19 cellular contexts compared by ENCODE assay signal in the genomic region with DNA sequence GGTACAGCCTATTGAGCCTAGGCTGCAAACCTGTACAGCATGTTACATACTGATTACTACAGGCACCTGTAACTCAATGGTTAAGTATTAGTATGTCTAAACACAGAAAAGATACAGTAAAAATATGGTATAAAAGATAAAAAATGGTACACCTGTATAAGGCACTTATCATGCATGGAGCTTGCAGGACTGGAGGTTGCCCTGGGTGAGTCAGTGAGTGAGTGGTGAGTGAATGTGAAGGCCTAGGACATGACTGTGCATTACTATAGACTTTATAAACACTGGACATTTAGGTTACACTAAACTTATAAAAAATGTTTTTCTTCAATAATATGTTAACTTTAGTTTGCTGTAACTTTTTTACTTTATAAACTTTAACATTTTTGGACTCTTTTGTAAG.
DNase-seq lines count a peak whose midpoint lies in the region; ATAC-seq and TF ChIP-seq lines count a peak whose summit lies in the region.
"Had no signal": no experiment of that assay in that cellular context is flagged by ENCODE, and none has a peak within 500 bp of the region (broad histone marks: within the 10 kb centered on the region; RNA-seq: fewer than 3 reads in every experiment).

No MANE protein-coding gene starts in this region.

- no peak for TF ChIP-seq POLR2A in IMR-90 (IDR thresholded peaks at IDR 0.05; ENCODE audit: low read depth, low read length)

- H2AK9ac ChIP-seq in IMR-90 (replicated peaks; ENCODE audit: low read depth, low read length, poor library complexity) = no peak overlapping the region

- H2AK5ac ChIP-seq in IMR-90 (ENCODE audit: low read depth, low read length) = peak overlapping the region; percentile 5; the same call in 1 of the 2 replicates

- DNase-seq in IMR-90 (peak; percentile 85), astrocyte of the hippocampus (ENCODE audit: low read depth, low spot score) (peak; percentile 21), foreskin fibroblast (peak; percentile 60 to 72), DMS53 treated with DMSO at 0.1 percent for 48 hours (lab: John Stamatoyannopoulos, UW; ENCODE audit: unreplicated experiment) (no peak), NCI-H748 treated with DMSO at 0.1 percent for 48 hours (lab: John Stamatoyannopoulos, UW) (no peak), SW480 (ENCODE audit: low spot score) (no peak), NCI-H2227 (lab: John Stamatoyannopoulos, UW; ENCODE audit: unreplicated experiment) (no peak)
- DNase-seq: activated CD4-positive, alpha-beta T cell treated with anti-CD3 and anti-CD28 coated beads, Interleukin-2, amount 50 U/mL, for 4 hours; activated naive CD4-positive, alpha-beta T cell treated with anti-CD3 and anti-CD28 coated beads for 36 hours; CD4-positive, CD25-positive, alpha-beta regulatory T cell; KG1; NCI-H1092; NCI-H526 treated with DMSO at 0.1 percent for 48 hours; retina; SHP77 treated with DMSO at 0.1 percent for 48 hours; T-helper 2 cell had no signal

- peak overlapping the region; percentile 80; the same call in 1 of the 2 replicates for H3K18ac ChIP-seq in IMR-90 (ENCODE audit: low read depth, low read length)

- H3K9me3 ChIP-seq in IMR-90 (ENCODE audit: control insufficient read depth, insufficient read depth, low read length) = no peaks in the 10 kb centered on the region
- H3K9me3 ChIP-seq: A549, neutrophil had no signal

- peak; percentile 36 for ATAC-seq in IMR-90 (ENCODE audit: low read depth)
- ATAC-seq: A549 had no signal

- no TSS peak for BruUV-seq in IMR-90 (replicated peaks; lab: Mats Ljungman, UMichigan)

- peak overlapping the region in 1 of 2 experiments; percentile 73; a peak in 1 of 4 replicates for H4K8ac ChIP-seq in IMR-90 (ENCODE audit: low read depth in 2 of 2, low read length in 2 of 2)

- peak overlapping the region; percentile 63; the same call in 1 of the 2 replicates for H2BK120ac ChIP-seq in IMR-90 (ENCODE audit: low read depth, low read length)

- no peak overlapping the region; the same call in 2 of the 3 replicates for H2BK15ac ChIP-seq in IMR-90 (ENCODE audit: low read depth, low read length)

- peaks cover 8% of the 10 kb centered on the region for H3K9me1 ChIP-seq in IMR-90 (ENCODE audit: insufficient read depth, low read length)

- H3K9ac ChIP-seq in IMR-90 (ENCODE audit: low read depth, low read length) = no peak overlapping the region

- no peak overlapping the region for H2AFZ ChIP-seq in ACC112 (ENCODE audit: low read length, unreplicated experiment)
- no peak overlapping the region for H2AFZ ChIP-seq in IMR-90 (replicated peaks; ENCODE audit: low read length, poor library complexity)

- H3K27me3 ChIP-seq in ACC112 (ENCODE audit: insufficient read depth, low read length) (no peaks in the 10 kb centered on the region), IMR-90 (ENCODE audit: control insufficient read depth, insufficient read depth, low read length) (no peaks in the 10 kb centered on the region)
- H3K27me3 ChIP-seq: neutrophil had no signal

- no peaks in the 10 kb centered on the region for H3K36me3 ChIP-seq in ACC112 (ENCODE audit: insufficient read depth, low read length)
- no peaks in the 10 kb centered on the region for H3K36me3 ChIP-seq in IMR-90 (ENCODE audit: control insufficient read depth, insufficient read depth, low read length)
- H3K36me3 ChIP-seq: neutrophil had no signal

- H3K4me2 ChIP-seq in IMR-90 (ENCODE audit: low read depth, low read length) = peak overlapping the region; percentile 54; the same call in 1 of the 2 replicates
- H3K4me2 ChIP-seq: A549 had no signal

- CTCF ChIA-PET in IMR-90 (lab: Yijun Ruan, JAX) = no interaction called here

- H3K4me1 ChIP-seq in ACC112 (ENCODE audit: control insufficient read depth, insufficient read depth, low read length, unreplicated experiment) (peaks cover 28% of the 10 kb centered on the region), IMR-90 (ENCODE audit: control insufficient read depth, insufficient read depth, low read length) (peaks cover 11% of the 10 kb centered on the region)
- H3K4me1 ChIP-seq: A549 had no signal

- H4K91ac ChIP-seq in IMR-90 (ENCODE audit: insufficient read depth, low read depth, low read length) = no peak overlapping the region

- in situ Hi-C loops in IMR-90 (cut with MboI; ENCODE audit: low sequenced_read_pairs) = no loop called here

- POLR2A ChIA-PET in IMR-90 (lab: Charles Lee; ENCODE audit: unreplicated experiment) = interaction anchor here (0.5 kb wide), 1 partner anchor 191 kb away, joined by 3 read pairs; no protein-coding TSS in a partner anchor

- H4K5ac ChIP-seq in IMR-90 (ENCODE audit: low read depth, low read length) = peak overlapping the region; percentile 51; the same call in 1 of the 2 replicates

- peak overlapping the region; percentile 70; the same call in 1 of the 2 replicates for H2BK20ac ChIP-seq in IMR-90 (ENCODE audit: low read depth, low read length)

- H3K56ac ChIP-seq in IMR-90 (ENCODE audit: extremely low read depth, insufficient read depth, low read length) = no peak overlapping the region

- dilution Hi-C loops in IMR-90 (cut with HindIII; ENCODE audit: low sequenced_read_pairs, unreplicated experiment) = no loop called here

- intact Hi-C loops in IMR-90 (cut with micrococcal nuclease) = no loop called here

- peak overlapping the region; percentile 18; the same call in 1 of the 2 replicates for H3K4ac ChIP-seq in IMR-90 (ENCODE audit: low read depth, low read length)

- H4K20me1 ChIP-seq in IMR-90 (ENCODE audit: insufficient read depth, low read length) = no peaks in the 10 kb centered on the region

- no peaks in the 10 kb centered on the region for H3K79me2 ChIP-seq in ACC112 (ENCODE audit: control insufficient read depth, insufficient read depth, low read length, unreplicated experiment)

- H3K27ac ChIP-seq in ACC112 (ENCODE audit: low read depth, low read length) (peak overlapping the region; percentile 56), IMR-90 (ENCODE audit: insufficient read depth, low read length) (no peak overlapping the region)
- H3K27ac ChIP-seq: A549, neutrophil had no signal

- peak overlapping the region; percentile 100 for H2BK5ac ChIP-seq in IMR-90 (ENCODE audit: low read depth, low read length, poor library complexity, severe bottlenecking)

- H3K4me3 ChIP-seq in ACC112 (ENCODE audit: low read depth, low read length) = no peak overlapping the region
- no peak overlapping the region for H3K4me3 ChIP-seq in IMR-90 (ENCODE audit: insufficient read depth, low read depth, low read length)
- H3K4me3 ChIP-seq in foreskin fibroblast (ENCODE audit: low read depth in 1 of 2, low read length in 2 of 2) = no peak overlapping the region
- H3K4me3 ChIP-seq: A549 had no signal

- H3K79me1 ChIP-seq in IMR-90 (ENCODE audit: low read depth in 1 of 2, low read length in 2 of 2) = no peaks in the 10 kb centered on the region

- no peak for TF ChIP-seq CTCF in IMR-90 (conservative IDR thresholded peaks at IDR 0.05; ENCODE audit: low read depth, low read length)
- TF ChIP-seq CTCF in foreskin fibroblast (IDR thresholded peaks at IDR 0.05; ENCODE audit: low read depth, low read length) = no peak

- H3K14ac ChIP-seq in IMR-90 (replicated peaks; ENCODE audit: low read depth, low read length) = no peak overlapping the region

- H3K23ac ChIP-seq in IMR-90 (ENCODE audit: low read depth, low read length) = no peak overlapping the region

- no peak for TF ChIP-seq RAD21 in IMR-90 (IDR thresholded peaks at IDR 0.05; ENCODE audit: low read length)

TF ChIP-seq in IMR-90, 13 proteins besides CTCF, POLR2A, EP300 and RAD21:
- TF ChIP-seq CEBPB (IDR thresholded peaks at IDR 0.05; ENCODE audit: low read depth, low read length) = no peak
- peak; percentile 78 for TF ChIP-seq FOS (IDR thresholded peaks at IDR 0.05; ENCODE audit: low read depth, low read length)
- TF ChIP-seq NFE2L2 (IDR thresholded peaks at IDR 0.05; ENCODE audit: low read depth, low read length) = peak; percentile 85

Comparison
In these comparisons a context has a peak if more than half of its experiments do, and no peak if none do; other contexts are left out.
1. DNase-seq: peak in IMR-90 (single experiment), astrocyte of the hippocampus (single experiment) and foreskin fibroblast (2 of 2); none in DMS53 treated with DMSO at 0.1 percent for 48 hours (single experiment), NCI-H748 treated with DMSO at 0.1 percent for 48 hours (single experiment), SW480 (single experiment) and NCI-H2227 (single experiment).